In genomic region chr10:88693392-88694020, GRCh38 we compare ENCODE assay signal across 15 cellular contexts. TPM values are rescaled to one million over a fixed set of nuclear protein-coding genes. Genes with fewer than 3 reads are reported as not detected.
DNase-seq lines count a peak whose midpoint lies in the region; ATAC-seq and TF ChIP-seq lines count a peak whose summit lies in the region.
"Had no signal": no experiment of that assay in that cellular context is flagged by ENCODE, and none has a peak within 500 bp of the region (broad histone marks: within the 10 kb centered on the region; RNA-seq: fewer than 3 reads in every experiment).

No MANE protein-coding gene starts in this region.

- intact Hi-C loops in HCT116 (cut with micrococcal nuclease) = no loop called here
- intact Hi-C loops in mammary epithelial cell (cut with micrococcal nuclease) = loop anchor here (1.0 kb wide), 1 partner anchor 117 kb away; no protein-coding TSS in a partner anchor
- intact Hi-C loops in naive thymus-derived CD4-positive, alpha-beta T cell (cut with micrococcal nuclease) = no loop called here

- H2AFZ ChIP-seq in HCT116 (ENCODE audit: low read depth, low read length, poor library complexity, severe bottlenecking) (peak overlapping the region; percentile 97), mammary epithelial cell (ENCODE audit: low read depth, low read length) (no peak overlapping the region)

- dilution Hi-C loops in mammary epithelial cell (cut with HindIII; ENCODE audit: low sequenced_read_pairs) = no loop called here

- H3K27ac ChIP-seq in HCT116 (ENCODE audit: low read depth, low read length) (no peak overlapping the region), mammary epithelial cell (ENCODE audit: insufficient read depth, low read depth, low read length) (no peak overlapping the region)
- H3K27ac ChIP-seq in naive thymus-derived CD4-positive, alpha-beta T cell (ENCODE audit: low read depth, low read length) = no peak overlapping the region
- H3K27ac ChIP-seq: HL-60 had no signal

- peaks cover 5 to 42% (median 9%) of the 10 kb centered on the region in 5 donors for H3K27me3 Mint-ChIP-seq in naive thymus-derived CD4-positive, alpha-beta T cell

- CTCF ChIA-PET in HCT116 (lab: Charles Lee) (interaction anchor here (0.7 to 2.1 kb wide), 8 partner anchors 14 to 294 kb away, joined by 3 to 6 read pairs (median 3); no protein-coding TSS in a partner anchor), mammary epithelial cell (lab: Charles Lee; ENCODE audit: low non-redundant PET) (interaction anchor here (0.6 kb wide), 2 partner anchors 117 to 130 kb away, joined by 6 to 11 read pairs; no protein-coding TSS in a partner anchor)
- CTCF ChIA-PET in naive thymus-derived CD4-positive, alpha-beta T cell (lab: Charles Lee) = interaction anchor here (0.6 to 1.5 kb wide), 4 partner anchors 32 to 143 kb away, joined by 3 to 5 read pairs (median 4); no protein-coding TSS in a partner anchor

- H3K4me3 Mint-ChIP-seq in naive thymus-derived CD4-positive, alpha-beta T cell = no peak overlapping the region
- H3K4me3 Mint-ChIP-seq: activated T-helper 1 cell treated with anti-CD3 and anti-CD28 coated beads, Interleukin-12 subunit alpha, Interleukin-12 subunit beta, Interleukin-2, Interleukin-4 antibody, amounts not matched to agents 30 ng/mL and 10 ng/mL and 1 ng/mL, durations not matched to agents 14 hours and 24 hours and 36 hours; nephron progenitor cell; stimulated activated naive B cell treated with anti-CD40 and anti-IgM and Interleukin-4, amounts not matched to agents 10 μg/mL and 1 μg/mL and 100 μg/mL, for 72 hours had no signal

- ATAC-seq in HCT116 (peak; percentile 67; the same call in 1 of the 2 replicates), left lobe of liver (peak; percentile 38), HG03039 (IDR thresholded peaks at IDR 0.05; ENCODE audit: unreplicated experiment) (no peak)
- no peak for ATAC-seq in naive thymus-derived CD4-positive, alpha-beta T cell
- ATAC-seq: stimulated activated naive B cell treated with anti-CD40 and anti-IgM and Interleukin-4, amounts not matched to agents 10 μg/mL and 1 μg/mL and 100 μg/mL, for 72 hours had no signal

- RAD21 ChIA-PET in HCT116 (lab: Charles Lee; ENCODE audit: low non-redundant PET in 1 of 2, low total read pairs in 2 of 2, uncharacterized antibody in 2 of 2, unreplicated experiment in 2 of 2) = no interaction called here

- no peak overlapping the region for H3K27ac Mint-ChIP-seq in naive thymus-derived CD4-positive, alpha-beta T cell
- H3K27ac Mint-ChIP-seq: activated T-helper 1 cell treated with anti-CD3 and anti-CD28 coated beads, Interleukin-12 subunit alpha, Interleukin-12 subunit beta, Interleukin-2, Interleukin-4 antibody, amounts not matched to agents 30 ng/mL and 10 ng/mL and 1 ng/mL, durations not matched to agents 14 hours and 24 hours and 36 hours; nephron progenitor cell; stimulated activated naive B cell treated with anti-CD40 and anti-IgM and Interleukin-4, amounts not matched to agents 10 μg/mL and 1 μg/mL and 100 μg/mL, for 72 hours had no signal

- H3K4me1 Mint-ChIP-seq in naive thymus-derived CD4-positive, alpha-beta T cell = no peaks in the 10 kb centered on the region
- H3K4me1 Mint-ChIP-seq: nephron progenitor cell; stimulated activated naive B cell treated with anti-CD40 and anti-IgM and Interleukin-4, amounts not matched to agents 10 μg/mL and 1 μg/mL and 100 μg/mL, for 72 hours had no signal

- H3K9me3 Mint-ChIP-seq in naive thymus-derived CD4-positive, alpha-beta T cell = peaks cover 0 to 2% (median 0%) of the 10 kb centered on the region in 11 donors
- H3K9me3 Mint-ChIP-seq: activated T-helper 1 cell treated with anti-CD3 and anti-CD28 coated beads, Interleukin-12 subunit alpha, Interleukin-12 subunit beta, Interleukin-2, Interleukin-4 antibody, amounts not matched to agents 30 ng/mL and 10 ng/mL and 1 ng/mL, durations not matched to agents 14 hours and 24 hours and 36 hours; stimulated activated naive B cell treated with anti-CD40 and anti-IgM and Interleukin-4, amounts not matched to agents 10 μg/mL and 1 μg/mL and 100 μg/mL, for 72 hours had no signal

- H3K9me2 ChIP-seq in HCT116 (ENCODE audit: insufficient read depth) = no peaks in the 10 kb centered on the region

- H3K9ac ChIP-seq in HCT116 (ENCODE audit: low read length) = no peak overlapping the region
- no peak overlapping the region for H3K9ac ChIP-seq in mammary epithelial cell (ENCODE audit: insufficient read depth, low read length)

- in situ Hi-C loops in mammary epithelial cell (cut with MboI; ENCODE audit: low sequenced_read_pairs in 2 of 2) = loop anchor here in 1 of 2 donors (5.0 kb wide), 1 partner anchor 119 kb away; no protein-coding TSS in a partner anchor

- no peaks in the 10 kb centered on the region for H3K27me3 ChIP-seq in HCT116 (ENCODE audit: insufficient read depth, low read length)
- H3K27me3 ChIP-seq in mammary epithelial cell (ENCODE audit: insufficient read depth, low read length) = no peaks in the 10 kb centered on the region
- no peaks in the 10 kb centered on the region for H3K27me3 ChIP-seq in naive thymus-derived CD4-positive, alpha-beta T cell (ENCODE audit: control insufficient read depth in 2 of 2, insufficient read depth in 2 of 2, low read length in 2 of 2)

- POLR2A ChIA-PET in HCT116 (lab: Charles Lee) = no interaction called here
- POLR2A ChIA-PET in naive thymus-derived CD4-positive, alpha-beta T cell (lab: Charles Lee) = no interaction called here

- DNase-seq in AG09309 (ENCODE audit: low read depth) (no peak), HCT116 (ENCODE audit: low read depth, low spot score) (no peak), mammary epithelial cell (no peak), left lobe of liver (ENCODE audit: low spot score) (no peak), NCI-H2081 (lab: John Stamatoyannopoulos, UW) (no peak)
- DNase-seq in naive thymus-derived CD4-positive, alpha-beta T cell = no peak
- no peak for DNase-seq in activated T-cell treated with anti-CD3 and anti-CD28 coated beads, Interleukin-2, amount 50 U/mL, for 1 hour
- DNase-seq: Caco-2; cortex of kidney; NCI-H1417 treated with DMSO at 0.1 percent for 48 hours; nephron progenitor cell; stimulated activated naive B cell treated with anti-CD40 and anti-IgM and Interleukin-4, amounts not matched to agents 10 μg/mL and 1 μg/mL and 100 μg/mL, for 72 hours had no signal

- no peaks in the 10 kb centered on the region for H3K9me3 ChIP-seq in HCT116 (ENCODE audit: control insufficient read depth in 1 of 2, insufficient read depth in 1 of 2, low read depth in 1 of 2, low read length in 2 of 2)
- no peaks in the 10 kb centered on the region for H3K9me3 ChIP-seq in mammary epithelial cell (replicated peaks; ENCODE audit: insufficient read depth, low read length)
- no peaks in the 10 kb centered on the region for H3K9me3 ChIP-seq in naive thymus-derived CD4-positive, alpha-beta T cell (ENCODE audit: control insufficient read depth in 2 of 3, low read length in 3 of 3)
- H3K9me3 ChIP-seq: Caco-2 had no signal

- H3K4me2 ChIP-seq in HCT116 (ENCODE audit: low read length) (peak overlapping the region; percentile 18; the same call in 1 of the 2 replicates), mammary epithelial cell (ENCODE audit: insufficient read depth, low read depth, low read length) (no peak overlapping the region)

- H3K4me3 ChIP-seq in AG09309 (ENCODE audit: control insufficient read depth, low read depth, low read length) (no peak overlapping the region), HCT116 (replicated peaks in 1 of 2; ENCODE audit: low read depth in 1 of 2, low read length in 2 of 2) (no peak overlapping the region), mammary epithelial cell (replicated peaks in 1 of 3; ENCODE audit: insufficient read depth in 1 of 3, low read depth in 2 of 3, low read length in 3 of 3) (no peak overlapping the region)
- no peak overlapping the region for H3K4me3 ChIP-seq in naive thymus-derived CD4-positive, alpha-beta T cell (ENCODE audit: low read length)

- H3K79me2 ChIP-seq in HCT116 (ENCODE audit: insufficient read depth, low read length) = no peaks in the 10 kb centered on the region
- no peaks in the 10 kb centered on the region for H3K79me2 ChIP-seq in mammary epithelial cell (ENCODE audit: insufficient read depth, low read length)

- H3K4me1 ChIP-seq in HCT116 (ENCODE audit: control insufficient read depth in 1 of 2, insufficient read depth in 2 of 2, low read length in 2 of 2) (no peaks in the 10 kb centered on the region; a peak in 1 of 4 replicates), mammary epithelial cell (ENCODE audit: insufficient read depth, low read length) (no peaks in the 10 kb centered on the region)
- no peaks in the 10 kb centered on the region for H3K4me1 ChIP-seq in naive thymus-derived CD4-positive, alpha-beta T cell (ENCODE audit: control insufficient read depth in 2 of 2, insufficient read depth in 2 of 2, low read length in 2 of 2)
- H3K4me1 ChIP-seq: Caco-2 had no signal

- BruUV-seq in HCT116 (replicated peaks; lab: Mats Ljungman, UMichigan) (no TSS peak), mammary epithelial cell (replicated peaks; lab: Mats Ljungman, UMichigan) (no TSS peak)

- H3K36me3 Mint-ChIP-seq in naive thymus-derived CD4-positive, alpha-beta T cell = no peaks in the 10 kb centered on the region
- H3K36me3 Mint-ChIP-seq: stimulated activated naive B cell treated with anti-CD40 and anti-IgM and Interleukin-4, amounts not matched to agents 10 μg/mL and 1 μg/mL and 100 μg/mL, for 72 hours had no signal

- no peak for TF ChIP-seq POLR2A in HCT116 (IDR thresholded peaks at IDR 0.05; ENCODE audit: borderline replicate concordance, extremely low read depth, insufficient read depth, insufficient read length)

- TF ChIP-seq CTCF in AG09309 (IDR thresholded peaks at IDR 0.05; ENCODE audit: control insufficient read depth, insufficient read depth, low read depth, low read length, missing control alignments) (peak; percentile 29), HCT116 (IDR thresholded peaks at IDR 0.05 in 2 of 3, conservative IDR thresholded peaks at IDR 0.05 in 1 of 3; ENCODE audit: borderline replicate concordance in 1 of 3, insufficient read depth in 1 of 3, low read depth in 2 of 3, low read length in 2 of 3) (peak; percentile 15 to 47 (median 41); a peak in 3 of 6 replicates), mammary epithelial cell (conservative IDR thresholded peaks at IDR 0.05 in 1 of 2, IDR thresholded peaks at IDR 0.05 in 1 of 2; ENCODE audit: extremely low read depth in 1 of 2, insufficient read depth in 1 of 2, low read depth in 1 of 2, low read length in 2 of 2) (peak; percentile 27 to 39)

- no peaks in the 10 kb centered on the region for H4K20me1 ChIP-seq in HCT116 (ENCODE audit: insufficient read depth)
- no peaks in the 10 kb centered on the region for H4K20me1 ChIP-seq in mammary epithelial cell (ENCODE audit: insufficient read depth, low read length)

- WGBS in mammary epithelial cell (ENCODE audit: low coverage, missing lambda C conversion rate) = 79% methylated on average over 4 of the region's 4 CpGs

- peak; percentile 47 for TF ChIP-seq RAD21 in HCT116 (IDR thresholded peaks at IDR 0.05; ENCODE audit: low read depth)

- H3K36me3 ChIP-seq in HCT116 (ENCODE audit: control insufficient read depth in 1 of 2, insufficient read depth in 2 of 2, low read length in 2 of 2) = no peaks in the 10 kb centered on the region
- H3K36me3 ChIP-seq in mammary epithelial cell (ENCODE audit: insufficient read depth, low read length) = no peaks in the 10 kb centered on the region
- H3K36me3 ChIP-seq in naive thymus-derived CD4-positive, alpha-beta T cell (ENCODE audit: control insufficient read depth in 2 of 3, insufficient read depth in 3 of 3, low read length in 3 of 3) = no peaks in the 10 kb centered on the region

RNA-seq across cellular contexts. Expression of gene LIPK, which starts 12.5 kb away (rescaled TPM):
- not detected for total RNA-seq in HCT116 (2021; ENCODE audit: unreplicated experiment)
- not detected in 2 replicates for polyA plus RNA-seq in HCT116 (2012)
- total RNA-seq in mammary epithelial cell = not detected
- 0.31 TPM for polyA plus RNA-seq in mammary epithelial cell
- not detected for polyA minus RNA-seq in mammary epithelial cell
- not detected for total RNA-seq in left lobe of liver
- not detected for total RNA-seq in naive thymus-derived CD4-positive, alpha-beta T cell
- not detected for polyA plus RNA-seq in naive thymus-derived CD4-positive, alpha-beta T cell
- total RNA-seq: activated T-helper 1 cell treated with anti-CD3 and anti-CD28 coated beads, Interleukin-12 subunit alpha, Interleukin-12 subunit beta, Interleukin-2, Interleukin-4 antibody, amounts not matched to agents 30 ng/mL and 10 ng/mL and 1 ng/mL, durations not matched to agents 14 hours and 24 hours and 36 hours; Caco-2 had no signal

RNA-seq across cellular contexts. Expression of gene LIPF, which starts 29.3 kb away (rescaled TPM):
- total RNA-seq in HCT116 (2021; ENCODE audit: unreplicated experiment) (not detected), mammary epithelial cell (not detected), left lobe of liver (not detected)
- polyA plus RNA-seq in HCT116 (2012) = not detected in 2 replicates
- not detected for polyA plus RNA-seq in mammary epithelial cell
- not detected for polyA minus RNA-seq in mammary epithelial cell
- not detected for total RNA-seq in naive thymus-derived CD4-positive, alpha-beta T cell
- not detected for polyA plus RNA-seq in naive thymus-derived CD4-positive, alpha-beta T cell
- total RNA-seq: activated T-helper 1 cell treated with anti-CD3 and anti-CD28 coated beads, Interleukin-12 subunit alpha, Interleukin-12 subunit beta, Interleukin-2, Interleukin-4 antibody, amounts not matched to agents 30 ng/mL and 10 ng/mL and 1 ng/mL, durations not matched to agents 14 hours and 24 hours and 36 hours; Caco-2 had no signal

Comparison
In these comparisons a context has a peak if more than half of its experiments do, and no peak if none do; other contexts are left out.
1. ATAC-seq: peak in HCT116 (single experiment) and left lobe of liver (single experiment); none in naive thymus-derived CD4-positive, alpha-beta T cell (single experiment) and HG03039 (single experiment).
2. Peak in every context shown above with its lines, with median percentiles within 50 percentile points of each other: CTCF ChIP-seq.